Comparison of ENCODE assay signal across 8 cellular contexts in genomic region chr19:3626473-3627350, GRCh38. TPM values are rescaled to one million over a fixed set of nuclear protein-coding genes. Genes with fewer than 3 reads are reported as not detected.
DNase-seq lines count a peak whose midpoint lies in the region; ATAC-seq and TF ChIP-seq lines count a peak whose summit lies in the region.

Gene CACTIN (minus strand): TSS chr19:3626790. CDS start chr19:3626762, 28 bp downstream.

- H3K4me3 ChIP-seq in Karpas-422 (ENCODE audit: low read length) (peak within 1 kb of the TSS; percentile 98), esophagus muscularis mucosa (peak within 1 kb of the TSS; percentile 70 to 100 (median 95)), muscle layer of duodenum (ENCODE audit: low read depth in 1 of 2, low read length in 2 of 2) (peak within 1 kb of the TSS; percentile 94 to 95)

- no peaks in the 10 kb centered on the region for H3K9me2 ChIP-seq in Karpas-422 (replicated peaks; ENCODE audit: insufficient read depth, low read length)

- H3K9me3 ChIP-seq in Karpas-422 (ENCODE audit: low read length) = no peaks in the 10 kb centered on the region
- H3K9me3 ChIP-seq in esophagus muscularis mucosa = no peaks in the 10 kb centered on the region
- H3K9me3 ChIP-seq in muscle layer of duodenum (ENCODE audit: control insufficient read depth in 1 of 2, low read length in 2 of 2) = no peaks in the 10 kb centered on the region

- H3K79me2 ChIP-seq in Karpas-422 (ENCODE audit: low read length) = peaks cover 30% of the 10 kb centered on the region

- peak in 1 of 3 experiments; percentile 45 for TF ChIP-seq CTCF in esophagus muscularis mucosa (IDR thresholded peaks at IDR 0.05)

- H4K20me1 ChIP-seq in Karpas-422 (ENCODE audit: insufficient read depth, low read depth, low read length) = peaks cover 17% of the 10 kb centered on the region; the same call in 1 of the 2 replicates

- intact Hi-C loops in esophagus muscularis mucosa (cut with DNase I) = no loop called here

- TF ChIP-seq EP300 in esophagus muscularis mucosa (IDR thresholded peaks at IDR 0.05) = no peak

- peak; percentile 82 for ATAC-seq in GM21737 (IDR thresholded peaks at IDR 0.05; ENCODE audit: unreplicated experiment)

- H3K4me1 ChIP-seq in Karpas-422 (ENCODE audit: low read length) (peaks cover 18% of the 10 kb centered on the region), esophagus muscularis mucosa (peaks cover 16 to 34% (median 30%) of the 10 kb centered on the region in 4 donors), muscle layer of duodenum (ENCODE audit: control insufficient read depth in 1 of 2, insufficient read depth in 2 of 2, low read length in 2 of 2) (peaks cover 3 to 27% of the 10 kb centered on the region in 2 donors)

- WGBS in esophagus muscularis mucosa = under 1% methylated on average over 42 of the region's 80 CpGs

- peak within 1 kb of the TSS; percentile 91 for H3K9ac ChIP-seq in Karpas-422 (ENCODE audit: low read length)

- peak; percentile 92 for DNase-seq in DMS153 treated with DMSO at 0.1 percent for 48 hours (lab: John Stamatoyannopoulos, UW; ENCODE audit: unreplicated experiment)
- DNase-seq in Karpas-422 = peak; percentile 100
- DNase-seq in RKO (ENCODE audit: low spot score) = peak; percentile 98
- DNase-seq in activated T-helper 1 cell treated with Interleukin-2 at 50 U/mL for 16 hours (ENCODE audit: low read depth) = peak; percentile 97
- peak; percentile 100 for DNase-seq in esophagus muscularis mucosa (ENCODE audit: extremely low spot score)
- DNase-seq in stimulated activated CD8-positive, alpha-beta memory T cell treated with anti-CD3 and anti-CD28 coated beads, Interleukin-7, amount 100 ng/mL, for 4 hours (ENCODE audit: low read depth in 2 of 2) = peak; percentile 97 to 98

- peak within 1 kb of the TSS; percentile 54 for H3K27ac ChIP-seq in Karpas-422 (ENCODE audit: low read length)
- H3K27ac ChIP-seq in esophagus muscularis mucosa (replicated peaks in 1 of 4) = peak within 1 kb of the TSS; percentile 88 to 95 (median 90)
- H3K27ac ChIP-seq in muscle layer of duodenum (ENCODE audit: low read length) = peak within 1 kb of the TSS; percentile 82

- peak; percentile 47 for TF ChIP-seq POLR2A in esophagus muscularis mucosa (IDR thresholded peaks at IDR 0.05; ENCODE audit: low read depth)

- H2AFZ ChIP-seq in Karpas-422 (ENCODE audit: low read length) = no peak within 1 kb of the TSS

- H3K36me3 ChIP-seq in Karpas-422 (ENCODE audit: insufficient read depth, low read length) (no peaks in the 10 kb centered on the region), esophagus muscularis mucosa (peaks cover 24 to 40% (median 37%) of the 10 kb centered on the region in 4 donors), muscle layer of duodenum (ENCODE audit: control insufficient read depth in 1 of 2, insufficient read depth in 2 of 2, low read length in 2 of 2) (peaks cover 1 to 30% of the 10 kb centered on the region in 2 donors)

- peak within 1 kb of the TSS; percentile 87 for H3K4me2 ChIP-seq in Karpas-422 (ENCODE audit: low read depth, low read length, poor library complexity, severe bottlenecking)

- H3K27me3 ChIP-seq in Karpas-422 (ENCODE audit: low read length) = no peaks in the 10 kb centered on the region
- H3K27me3 ChIP-seq in esophagus muscularis mucosa = no peaks in the 10 kb centered on the region
- H3K27me3 ChIP-seq in muscle layer of duodenum (ENCODE audit: low read depth, low read length) = no peaks in the 10 kb centered on the region

RNA-seq across cellular contexts. Expression of gene CACTIN, which starts in this region (rescaled TPM):
- total RNA-seq in Karpas-422 (2014; rRNA removed; shearing (Covaris generic); ENCODE audit: low replicate concordance) = 9.5 and 24.8 TPM in 2 replicates
- 10 to 100 TPM; 28.7 to 45.0 (median 34.2) TPM for total RNA-seq in esophagus muscularis mucosa

Comparison
In these comparisons a context has a peak if more than half of its experiments do, and no peak if none do; other contexts are left out.
1. Peak in every context shown above with its lines: DNase-seq, ATAC-seq, H3K4me3 ChIP-seq and H3K27ac ChIP-seq.